ENCODE assay signal across 15 cellular contexts in the genomic region with DNA sequence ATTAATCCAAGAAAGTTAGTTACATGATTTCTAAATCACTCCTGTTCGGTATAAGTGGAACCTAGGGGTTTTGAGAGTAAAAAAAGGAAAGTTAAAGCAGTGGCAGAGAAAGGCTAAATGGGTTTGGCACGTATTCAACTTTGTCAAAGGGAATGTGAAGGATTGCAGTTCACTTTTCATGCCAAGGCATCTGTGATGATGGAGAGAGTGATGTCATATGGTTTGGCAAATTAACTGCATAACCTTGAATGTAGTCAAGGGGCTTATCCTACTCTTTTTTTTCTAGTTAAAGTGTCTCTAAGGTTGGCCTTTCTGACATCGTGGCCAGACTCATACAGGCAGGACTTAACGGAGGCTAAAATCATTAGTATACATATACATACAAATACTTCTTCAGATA.
A peak's percentile ranks its signal among the peaks of the same experiment; 100 is the strongest.
DNase-seq lines count a peak whose midpoint lies in the region; ATAC-seq and TF ChIP-seq lines count a peak whose summit lies in the region.
"Had no signal": no experiment of that assay in that cellular context is flagged by ENCODE, and none has a peak within 500 bp of the region (broad histone marks: within the 10 kb centered on the region; RNA-seq: fewer than 3 reads in every experiment).

No MANE protein-coding gene starts in this region.

- peak; percentile 82 for DNase-seq in ACHN
- DNase-seq in GM04503 (ENCODE audit: low read depth), result peak; percentile 31
- peak; percentile 67 for DNase-seq in glomerular visceral epithelial cell (ENCODE audit: extremely low spot score)
- no peak for DNase-seq in activated T-cell treated with anti-CD3 and anti-CD28 coated beads, Interleukin-2, amount 50 U/mL, for 48 hours
- DNase-seq in BE2C, result no peak
- no peak for DNase-seq in stimulated activated CD4-positive, alpha-beta T cell treated with anti-CD3 and anti-CD28 coated beads, Interleukin-4, amount 100 ng/mL, for 4 hours
- DNase-seq: activated CD8-positive, alpha-beta T cell treated with anti-CD3 and anti-CD28 coated beads for 36 hours; activated effector memory CD4-positive, alpha-beta T cell treated with Interleukin-2 at 50 U/mL for 16 hours; caudate nucleus; GDM1; mucosa of descending colon; NCI-H1694; stimulated activated CD4-positive, alpha-beta T cell treated with anti-CD3 and anti-CD28 coated beads, Interleukin-2, amount 100 ng/mL, for 24 hours had no signal

- no peaks in the 10 kb centered on the region for H3K27me3 ChIP-seq in BE2C

- H3K9me3 ChIP-seq in BE2C, result no peaks in the 10 kb centered on the region
- H3K9me3 ChIP-seq: mucosa of descending colon had no signal

- no peak for TF ChIP-seq CTCF in BE2C (IDR thresholded peaks at IDR 0.05; ENCODE audit: low read depth, low read length)

- in situ Hi-C loops in ACHN (cut with HindIII; ENCODE audit: low pct_ligation_motif_present, low pct_unique_long_range_greater_than_20kb, low sequenced_read_pairs), result no loop called here

- ATAC-seq in SK-N-SH treated with all-trans-retinoic acid at 6 μM for 48 hours (peak; percentile 66), HG03378 (IDR thresholded peaks at IDR 0.05; ENCODE audit: unreplicated experiment) (no peak)
- ATAC-seq: activated CD8-positive, alpha-beta T cell treated with anti-CD3 and anti-CD28 coated beads for 36 hours; mucosa of descending colon had no signal

- H3K4me3 ChIP-seq in BE2C (ENCODE audit: low read depth, low read length), result no peak overlapping the region
- H3K4me3 ChIP-seq: mucosa of descending colon had no signal

- peaks cover 4% of the 10 kb centered on the region; the same call in 1 of the 2 replicates for H3K4me1 ChIP-seq in BE2C

- peaks cover 4% of the 10 kb centered on the region; the same call in 1 of the 2 replicates for H3K36me3 ChIP-seq in BE2C

TF ChIP-seq in SK-N-SH treated with all-trans-retinoic acid at 6 μM for 48 hours, 23 proteins besides CTCF, POLR2A, EP300 and RAD21:
- peak; percentile 81 for TF ChIP-seq TSHZ2 (CRISPR knock-in tag; IDR thresholded peaks at IDR 0.05)
- no peak for TF ChIP-seq ESRRG (CRISPR knock-in tag; IDR thresholded peaks at IDR 0.05)
- no peak for TF ChIP-seq ZC3H10 (CRISPR knock-in tag; IDR thresholded peaks at IDR 0.05)
- TF ChIP-seq ZNF70 (CRISPR knock-in tag; IDR thresholded peaks at IDR 0.05), result no peak
- TF ChIP-seq, protein P1, sequence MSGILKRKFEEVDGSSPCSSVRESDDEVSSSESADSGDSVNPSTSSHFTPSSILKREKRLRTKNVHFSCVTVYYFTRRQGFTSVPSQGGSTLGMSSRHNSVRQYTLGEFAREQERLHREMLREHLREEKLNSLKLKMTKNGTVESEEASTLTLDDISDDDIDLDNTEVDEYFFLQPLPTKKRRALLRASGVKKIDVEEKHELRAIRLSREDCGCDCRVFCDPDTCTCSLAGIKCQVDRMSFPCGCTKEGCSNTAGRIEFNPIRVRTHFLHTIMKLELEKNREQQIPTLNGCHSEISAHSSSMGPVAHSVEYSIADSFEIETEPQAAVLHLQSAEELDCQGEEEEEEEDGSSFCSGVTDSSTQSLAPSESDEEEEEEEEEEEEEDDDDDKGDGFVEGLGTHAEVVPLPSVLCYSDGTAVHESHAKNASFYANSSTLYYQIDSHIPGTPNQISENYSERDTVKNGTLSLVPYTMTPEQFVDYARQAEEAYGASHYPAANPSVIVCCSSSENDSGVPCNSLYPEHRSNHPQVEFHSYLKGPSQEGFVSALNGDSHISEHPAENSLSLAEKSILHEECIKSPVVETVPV (CRISPR knock-in tag; IDR thresholded peaks at IDR 0.05), result no peak
- TF ChIP-seq ISL1 (CRISPR knock-in tag; IDR thresholded peaks at IDR 0.05), result peak; percentile 86
- no peak for TF ChIP-seq TOX (CRISPR knock-in tag; IDR thresholded peaks at IDR 0.05; ENCODE audit: borderline replicate concordance)
- no peak for TF ChIP-seq RARB (CRISPR knock-in tag; IDR thresholded peaks at IDR 0.05)
- no peak for TF ChIP-seq OSR1 (CRISPR knock-in tag; IDR thresholded peaks at IDR 0.05)
- TF ChIP-seq BACH2 (CRISPR knock-in tag; IDR thresholded peaks at IDR 0.05; ENCODE audit: borderline replicate concordance), result no peak
- TF ChIP-seq ZNF565 (CRISPR knock-in tag; conservative IDR thresholded peaks at IDR 0.05; ENCODE audit: low read depth), result no peak
- TF ChIP-seq, protein P2, sequence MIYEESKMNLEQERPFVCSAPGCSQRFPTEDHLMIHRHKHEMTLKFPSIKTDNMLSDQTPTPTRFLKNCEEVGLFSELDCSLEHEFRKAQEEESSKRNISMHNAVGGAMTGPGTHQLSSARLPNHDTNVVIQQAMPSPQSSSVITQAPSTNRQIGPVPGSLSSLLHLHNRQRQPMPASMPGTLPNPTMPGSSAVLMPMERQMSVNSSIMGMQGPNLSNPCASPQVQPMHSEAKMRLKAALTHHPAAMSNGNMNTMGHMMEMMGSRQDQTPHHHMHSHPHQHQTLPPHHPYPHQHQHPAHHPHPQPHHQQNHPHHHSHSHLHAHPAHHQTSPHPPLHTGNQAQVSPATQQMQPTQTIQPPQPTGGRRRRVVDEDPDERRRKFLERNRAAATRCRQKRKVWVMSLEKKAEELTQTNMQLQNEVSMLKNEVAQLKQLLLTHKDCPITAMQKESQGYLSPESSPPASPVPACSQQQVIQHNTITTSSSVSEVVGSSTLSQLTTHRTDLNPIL (CRISPR knock-in tag; IDR thresholded peaks at IDR 0.05; ENCODE audit: low read depth), result peak; percentile 80; the same call in 1 of the 2 replicates
- TF ChIP-seq PPARA (CRISPR knock-in tag; IDR thresholded peaks at IDR 0.05; ENCODE audit: borderline replicate concordance), result no peak
- TF ChIP-seq TCF4 (CRISPR knock-in tag; IDR thresholded peaks at IDR 0.05; ENCODE audit: borderline replicate concordance), result no peak; the same call in 1 of the 2 replicates
- 0 out of 2 replicates have a peak, but pooled peaks have one; percentile 22 for TF ChIP-seq ZFP3 (CRISPR knock-in tag; IDR thresholded peaks at IDR 0.05)
- TF ChIP-seq, protein P3, sequence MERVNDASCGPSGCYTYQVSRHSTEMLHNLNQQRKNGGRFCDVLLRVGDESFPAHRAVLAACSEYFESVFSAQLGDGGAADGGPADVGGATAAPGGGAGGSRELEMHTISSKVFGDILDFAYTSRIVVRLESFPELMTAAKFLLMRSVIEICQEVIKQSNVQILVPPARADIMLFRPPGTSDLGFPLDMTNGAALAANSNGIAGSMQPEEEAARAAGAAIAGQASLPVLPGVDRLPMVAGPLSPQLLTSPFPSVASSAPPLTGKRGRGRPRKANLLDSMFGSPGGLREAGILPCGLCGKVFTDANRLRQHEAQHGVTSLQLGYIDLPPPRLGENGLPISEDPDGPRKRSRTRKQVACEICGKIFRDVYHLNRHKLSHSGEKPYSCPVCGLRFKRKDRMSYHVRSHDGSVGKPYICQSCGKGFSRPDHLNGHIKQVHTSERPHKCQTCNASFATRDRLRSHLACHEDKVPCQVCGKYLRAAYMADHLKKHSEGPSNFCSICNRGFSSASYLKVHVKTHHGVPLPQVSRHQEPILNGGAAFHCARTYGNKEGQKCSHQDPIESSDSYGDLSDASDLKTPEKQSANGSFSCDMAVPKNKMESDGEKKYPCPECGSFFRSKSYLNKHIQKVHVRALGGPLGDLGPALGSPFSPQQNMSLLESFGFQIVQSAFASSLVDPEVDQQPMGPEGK (CRISPR knock-in tag; IDR thresholded peaks at IDR 0.05; ENCODE audit: borderline replicate concordance), result 0 out of 2 replicates have a peak, but pooled peaks have one; percentile 28
- TF ChIP-seq ZFP30 (CRISPR knock-in tag; IDR thresholded peaks at IDR 0.05), result no peak
- 0 out of 2 replicates have a peak, but pooled peaks have one; percentile 26 for TF ChIP-seq SNAI2 (CRISPR knock-in tag; IDR thresholded peaks at IDR 0.05)
- no peak for TF ChIP-seq CSDC2 (CRISPR knock-in tag; IDR thresholded peaks at IDR 0.05)
- no peak for TF ChIP-seq ARNTL (CRISPR knock-in tag; IDR thresholded peaks at IDR 0.05; ENCODE audit: borderline replicate concordance, low read depth)
- TF ChIP-seq GLIS3 (CRISPR knock-in tag; IDR thresholded peaks at IDR 0.05), result no peak
- TF ChIP-seq, protein P4, sequence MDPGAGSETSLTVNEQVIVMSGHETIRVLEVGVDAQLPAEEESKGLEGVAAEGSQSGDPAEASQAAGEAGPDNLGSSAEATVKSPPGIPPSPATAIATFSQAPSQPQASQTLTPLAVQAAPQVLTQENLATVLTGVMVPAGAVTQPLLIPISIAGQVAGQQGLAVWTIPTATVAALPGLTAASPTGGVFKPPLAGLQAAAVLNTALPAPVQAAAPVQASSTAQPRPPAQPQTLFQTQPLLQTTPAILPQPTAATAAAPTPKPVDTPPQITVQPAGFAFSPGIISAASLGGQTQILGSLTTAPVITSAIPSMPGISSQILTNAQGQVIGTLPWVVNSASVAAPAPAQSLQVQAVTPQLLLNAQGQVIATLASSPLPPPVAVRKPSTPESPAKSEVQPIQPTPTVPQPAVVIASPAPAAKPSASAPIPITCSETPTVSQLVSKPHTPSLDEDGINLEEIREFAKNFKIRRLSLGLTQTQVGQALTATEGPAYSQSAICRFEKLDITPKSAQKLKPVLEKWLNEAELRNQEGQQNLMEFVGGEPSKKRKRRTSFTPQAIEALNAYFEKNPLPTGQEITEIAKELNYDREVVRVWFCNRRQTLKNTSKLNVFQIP (CRISPR knock-in tag; IDR thresholded peaks at IDR 0.05; ENCODE audit: borderline replicate concordance, low read depth), result no peak
- TF ChIP-seq ZNF8 (CRISPR knock-in tag; IDR thresholded peaks at IDR 0.05), result no peak
TF ChIP-seq in SK-N-SH treated with all-trans-retinoic acid at 6 μM for 48 hours: peak in this region for 6.

Comparison
In these comparisons a context has a peak if more than half of its experiments do, and no peak if none do; other contexts are left out.
1. DNase-seq: peak in ACHN (single experiment), GM04503 (single experiment) and glomerular visceral epithelial cell (single experiment); none in activated T-cell treated with anti-CD3 and anti-CD28 coated beads, Interleukin-2, amount 50 U/mL, for 48 hours (0 of 2), BE2C (single experiment) and stimulated activated CD4-positive, alpha-beta T cell treated with anti-CD3 and anti-CD28 coated beads, Interleukin-4, amount 100 ng/mL, for 4 hours (0 of 2).